Comparison of ENCODE assay signal across 2 cellular contexts in the genomic region with DNA sequence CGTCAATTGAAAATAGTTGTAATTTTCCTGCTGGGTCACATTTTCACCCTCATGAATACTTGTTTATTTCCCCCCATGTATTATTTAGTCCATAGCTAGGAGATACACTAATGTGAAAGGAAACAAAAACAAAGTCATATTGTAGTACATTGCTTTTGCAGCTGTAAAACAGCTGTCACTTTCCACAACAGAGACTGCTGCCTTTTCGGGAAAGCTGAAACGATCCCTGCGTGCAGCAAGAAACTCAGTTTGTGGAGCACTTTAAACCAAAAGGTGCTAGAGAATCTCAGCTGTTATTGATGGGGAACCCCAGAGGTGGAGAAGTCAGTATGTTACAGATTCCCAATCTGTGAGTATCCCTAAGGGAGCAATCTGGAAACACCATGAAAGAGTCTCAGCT.
TF ChIP-seq lines count a peak whose summit lies in the region.

No MANE protein-coding gene starts in this region.

TF ChIP-seq in IMR-90, 13 proteins besides CTCF, POLR2A, EP300 and RAD21:
- TF ChIP-seq CEBPB (IDR thresholded peaks at IDR 0.05; ENCODE audit: low read depth, low read length) (no peak), FOS (IDR thresholded peaks at IDR 0.05; ENCODE audit: low read depth, low read length) (no peak), MAZ (IDR thresholded peaks at IDR 0.05; ENCODE audit: borderline replicate concordance, low read depth, low read length) (no peak), MAFK (IDR thresholded peaks at IDR 0.05; ENCODE audit: low read depth, low read length) (no peak), SMC3 (IDR thresholded peaks at IDR 0.05; ENCODE audit: low read depth, low read length) (no peak), BHLHE40 (IDR thresholded peaks at IDR 0.05; ENCODE audit: low read depth, low read length) (no peak), RCOR1 (IDR thresholded peaks at IDR 0.05; ENCODE audit: insufficient replicate concordance, low read length) (no peak), RFX5 (IDR thresholded peaks at IDR 0.05; ENCODE audit: low read depth, low read length) (no peak), NFE2L2 (IDR thresholded peaks at IDR 0.05; ENCODE audit: low read depth, low read length) (no peak), MXI1 (IDR thresholded peaks at IDR 0.05; ENCODE audit: borderline replicate concordance, low read depth, low read length) (no peak), CHD1 (IDR thresholded peaks at IDR 0.05; ENCODE audit: low read depth, low read length) (no peak)
- TF ChIP-seq, protein P1, sequence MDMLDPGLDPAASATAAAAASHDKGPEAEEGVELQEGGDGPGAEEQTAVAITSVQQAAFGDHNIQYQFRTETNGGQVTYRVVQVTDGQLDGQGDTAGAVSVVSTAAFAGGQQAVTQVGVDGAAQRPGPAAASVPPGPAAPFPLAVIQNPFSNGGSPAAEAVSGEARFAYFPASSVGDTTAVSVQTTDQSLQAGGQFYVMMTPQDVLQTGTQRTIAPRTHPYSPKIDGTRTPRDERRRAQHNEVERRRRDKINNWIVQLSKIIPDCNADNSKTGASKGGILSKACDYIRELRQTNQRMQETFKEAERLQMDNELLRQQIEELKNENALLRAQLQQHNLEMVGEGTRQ (IDR thresholded peaks at IDR 0.05; ENCODE audit: low read depth, low read length) = no peak
- TF ChIP-seq, protein P2, sequence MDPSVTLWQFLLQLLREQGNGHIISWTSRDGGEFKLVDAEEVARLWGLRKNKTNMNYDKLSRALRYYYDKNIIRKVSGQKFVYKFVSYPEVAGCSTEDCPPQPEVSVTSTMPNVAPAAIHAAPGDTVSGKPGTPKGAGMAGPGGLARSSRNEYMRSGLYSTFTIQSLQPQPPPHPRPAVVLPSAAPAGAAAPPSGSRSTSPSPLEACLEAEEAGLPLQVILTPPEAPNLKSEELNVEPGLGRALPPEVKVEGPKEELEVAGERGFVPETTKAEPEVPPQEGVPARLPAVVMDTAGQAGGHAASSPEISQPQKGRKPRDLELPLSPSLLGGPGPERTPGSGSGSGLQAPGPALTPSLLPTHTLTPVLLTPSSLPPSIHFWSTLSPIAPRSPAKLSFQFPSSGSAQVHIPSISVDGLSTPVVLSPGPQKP (IDR thresholded peaks at IDR 0.05; ENCODE audit: borderline replicate concordance, low read depth, low read length) = no peak

TF ChIP-seq in WTC11, 78 proteins besides CTCF, POLR2A, EP300 and RAD21:
- TF ChIP-seq CREM (CRISPR knock-in tag; IDR thresholded peaks at IDR 0.05) = no peak
- no peak for TF ChIP-seq TEAD1 (CRISPR knock-in tag; IDR thresholded peaks at IDR 0.05)
- TF ChIP-seq OVOL2 (CRISPR knock-in tag; IDR thresholded peaks at IDR 0.05; ENCODE audit: borderline replicate concordance) = no peak
- TF ChIP-seq, protein P3, sequence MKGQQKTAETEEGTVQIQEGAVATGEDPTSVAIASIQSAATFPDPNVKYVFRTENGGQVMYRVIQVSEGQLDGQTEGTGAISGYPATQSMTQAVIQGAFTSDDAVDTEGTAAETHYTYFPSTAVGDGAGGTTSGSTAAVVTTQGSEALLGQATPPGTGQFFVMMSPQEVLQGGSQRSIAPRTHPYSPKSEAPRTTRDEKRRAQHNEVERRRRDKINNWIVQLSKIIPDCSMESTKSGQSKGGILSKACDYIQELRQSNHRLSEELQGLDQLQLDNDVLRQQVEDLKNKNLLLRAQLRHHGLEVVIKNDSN (CRISPR knock-in tag; IDR thresholded peaks at IDR 0.05) = no peak
- TF ChIP-seq NR3C1 (CRISPR knock-in tag; conservative IDR thresholded peaks at IDR 0.05; ENCODE audit: low read depth) = no peak
- no peak for TF ChIP-seq TEAD4 (CRISPR knock-in tag; IDR thresholded peaks at IDR 0.05)
- no peak for TF ChIP-seq ATF1 (CRISPR knock-in tag; IDR thresholded peaks at IDR 0.05)
- TF ChIP-seq NFATC4 (CRISPR knock-in tag; IDR thresholded peaks at IDR 0.05) = no peak
- no peak for TF ChIP-seq NFYB (CRISPR knock-in tag; conservative IDR thresholded peaks at IDR 0.05; ENCODE audit: low read depth)
- no peak for TF ChIP-seq NR2C2 (CRISPR knock-in tag; IDR thresholded peaks at IDR 0.05)
- TF ChIP-seq ZNF138 (CRISPR knock-in tag; conservative IDR thresholded peaks at IDR 0.05) = no peak
- no peak for TF ChIP-seq ZNF423 (CRISPR knock-in tag; IDR thresholded peaks at IDR 0.05)
- TF ChIP-seq, protein P4, sequence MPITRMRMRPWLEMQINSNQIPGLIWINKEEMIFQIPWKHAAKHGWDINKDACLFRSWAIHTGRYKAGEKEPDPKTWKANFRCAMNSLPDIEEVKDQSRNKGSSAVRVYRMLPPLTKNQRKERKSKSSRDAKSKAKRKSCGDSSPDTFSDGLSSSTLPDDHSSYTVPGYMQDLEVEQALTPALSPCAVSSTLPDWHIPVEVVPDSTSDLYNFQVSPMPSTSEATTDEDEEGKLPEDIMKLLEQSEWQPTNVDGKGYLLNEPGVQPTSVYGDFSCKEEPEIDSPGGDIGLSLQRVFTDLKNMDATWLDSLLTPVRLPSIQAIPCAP (CRISPR knock-in tag; IDR thresholded peaks at IDR 0.05) = no peak
- TF ChIP-seq, protein P5, sequence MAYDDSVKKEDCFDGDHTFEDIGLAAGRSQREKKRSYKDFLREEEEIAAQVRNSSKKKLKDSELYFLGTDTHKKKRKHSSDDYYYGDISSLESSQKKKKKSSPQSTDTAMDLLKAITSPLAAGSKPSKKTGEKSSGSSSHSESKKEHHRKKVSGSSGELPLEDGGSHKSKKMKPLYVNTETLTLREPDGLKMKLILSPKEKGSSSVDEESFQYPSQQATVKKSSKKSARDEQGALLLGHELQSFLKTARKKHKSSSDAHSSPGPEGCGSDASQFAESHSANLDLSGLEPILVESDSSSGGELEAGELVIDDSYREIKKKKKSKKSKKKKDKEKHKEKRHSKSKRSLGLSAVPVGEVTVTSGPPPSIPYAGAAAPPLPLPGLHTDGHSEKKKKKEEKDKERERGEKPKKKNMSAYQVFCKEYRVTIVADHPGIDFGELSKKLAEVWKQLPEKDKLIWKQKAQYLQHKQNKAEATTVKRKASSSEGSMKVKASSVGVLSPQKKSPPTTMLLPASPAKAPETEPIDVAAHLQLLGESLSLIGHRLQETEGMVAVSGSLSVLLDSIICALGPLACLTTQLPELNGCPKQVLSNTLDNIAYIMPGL (CRISPR knock-in tag; IDR thresholded peaks at IDR 0.05) = no peak
